In the genomic region with DNA sequence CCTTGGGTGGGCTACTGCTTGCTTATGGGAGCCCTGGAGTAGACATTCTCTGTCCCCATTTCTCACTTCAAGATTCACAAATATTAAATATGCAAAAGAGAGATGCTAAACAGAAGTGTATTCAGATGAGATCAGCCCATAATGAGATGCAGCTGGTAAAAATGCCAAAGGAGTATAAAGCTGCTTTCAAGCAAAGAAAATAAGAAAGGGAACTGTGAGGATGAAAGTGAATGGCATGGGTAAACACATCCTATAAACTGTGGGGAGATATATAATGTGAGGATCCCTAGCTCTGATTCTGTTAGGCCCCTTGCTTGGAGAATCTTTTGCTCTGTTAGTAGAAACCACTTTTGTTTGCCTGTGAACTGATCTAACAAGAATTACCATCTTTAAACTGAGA, we compare ENCODE assay signal across 16 cellular contexts.
DNase-seq lines count a peak whose midpoint lies in the region; ATAC-seq lines count a peak whose summit lies in the region.
"Had no signal": no experiment of that assay in that cellular context is flagged by ENCODE, and none has a peak within 500 bp of the region (broad histone marks: within the 10 kb centered on the region; RNA-seq: fewer than 3 reads in every experiment).

No MANE protein-coding gene starts in this region.

- H3K27ac ChIP-seq in layer of hippocampus (ENCODE audit: low read depth, low read length), result peak overlapping the region; percentile 24
- H3K27ac ChIP-seq: 22Rv1; BLaER1 treated with 17β-estradiol and CSF1 and Interleukin-3, amounts not matched to agents 10 nM and 100 nM; GM23248 had no signal

- DNase-seq in SIG-M5 treated with dmso at 0.1 percent for 504 hours (lab: John Stamatoyannopoulos, UW; ENCODE audit: unreplicated experiment) (peak; percentile 0), SIG-M5 (lab: John Stamatoyannopoulos, UW) (no peak), pons (ENCODE audit: low spot score) (peak; percentile 76), UCSD-AML1 (lab: John Stamatoyannopoulos, UW; ENCODE audit: unreplicated experiment) (no peak)
- DNase-seq: AML-193; CD4-positive, CD25-positive, alpha-beta regulatory T cell; DMS 273 treated with DMSO at 0.1 percent for 48 hours; GM23248; H7 had no signal

- H3K27me3 ChIP-seq in layer of hippocampus (ENCODE audit: control insufficient read depth, insufficient read depth, low read length), result no peaks in the 10 kb centered on the region
- H3K27me3 ChIP-seq: BLaER1 treated with 17β-estradiol and CSF1 and Interleukin-3, amounts not matched to agents 10 nM and 100 nM had no signal

- ATAC-seq in HG03196 (IDR thresholded peaks at IDR 0.05; ENCODE audit: unreplicated experiment) (no peak), HG02763 (IDR thresholded peaks at IDR 0.05; ENCODE audit: unreplicated experiment) (no peak), GM21619 (IDR thresholded peaks at IDR 0.05; ENCODE audit: unreplicated experiment) (no peak)
- ATAC-seq: GM12878 had no signal

Comparison
In these comparisons a context has a peak if more than half of its experiments do, and no peak if none do; other contexts are left out.
1. DNase-seq: peak in SIG-M5 treated with dmso at 0.1 percent for 504 hours (single experiment) and pons (single experiment); none in SIG-M5 (single experiment) and UCSD-AML1 (single experiment).